ENCODE assay signal across 13 cellular contexts in the genomic region with DNA sequence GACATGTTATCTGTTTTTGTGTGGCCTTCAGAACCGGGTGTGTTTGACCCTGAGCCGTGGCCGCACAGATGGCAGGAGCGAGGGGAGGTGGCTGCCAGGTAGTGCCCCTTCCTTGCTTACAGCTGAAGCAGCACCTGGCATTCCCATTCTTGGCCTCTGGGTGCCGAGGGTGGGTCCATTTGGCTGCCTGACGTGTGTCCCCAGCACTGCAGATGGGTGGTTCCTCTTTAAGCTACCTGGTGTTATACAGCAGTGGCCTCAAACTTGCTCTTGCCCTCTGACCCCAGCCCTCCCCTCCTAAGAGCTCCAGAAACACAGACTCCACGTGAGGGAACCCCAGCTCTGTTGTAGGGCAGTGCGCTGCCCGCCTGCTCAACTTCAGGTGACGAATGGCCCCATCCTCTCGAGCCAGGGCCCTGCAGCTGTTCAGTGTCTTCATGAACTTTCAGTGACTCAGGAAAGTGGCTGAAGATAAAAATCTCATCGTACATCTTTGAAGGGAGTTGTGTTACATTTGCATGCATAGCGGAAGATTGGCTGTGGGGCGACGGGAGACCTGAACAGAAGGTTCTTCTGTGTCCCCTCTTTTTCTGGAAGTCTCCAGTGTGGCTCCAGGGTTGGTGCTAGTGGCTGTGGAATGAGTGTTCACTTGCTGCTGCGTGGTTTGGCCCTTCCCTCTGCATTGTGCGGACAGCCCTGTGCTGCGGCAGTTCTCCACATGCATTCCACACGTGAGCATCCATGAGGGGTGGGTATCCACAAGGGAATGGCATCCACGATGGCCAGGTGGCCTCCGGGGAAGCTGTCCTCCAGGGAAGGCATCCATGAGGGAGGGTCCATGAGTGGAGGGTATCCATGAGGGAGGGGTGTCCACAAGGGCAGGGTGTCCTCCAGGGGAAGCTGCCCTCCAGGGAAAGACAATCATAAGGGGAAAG.
DNase-seq lines count a peak whose midpoint lies in the region; ATAC-seq and TF ChIP-seq lines count a peak whose summit lies in the region.
"Had no signal": no experiment of that assay in that cellular context is flagged by ENCODE, and none has a peak within 500 bp of the region (broad histone marks: within the 10 kb centered on the region; RNA-seq: fewer than 3 reads in every experiment).

No MANE protein-coding gene starts in this region.

- H3K4me1 ChIP-seq in right cardiac atrium (ENCODE audit: control insufficient read depth, insufficient read depth, low read length) (peaks cover 40% of the 10 kb centered on the region), sigmoid colon (peaks cover 0 to 99% (median 97%) of the 10 kb centered on the region in 4 donors)
- H3K4me1 ChIP-seq: SJSA1 had no signal

- no peaks in the 10 kb centered on the region for H3K36me3 Mint-ChIP-seq in activated CD4-positive, alpha-beta memory T cell treated with anti-CD3 and anti-CD28 coated beads for 36 hours

- intact Hi-C loops in Right ventricle myocardium inferior (cut with DNase I): no loop called here
- intact Hi-C loops in left ventricle myocardium superior (cut with micrococcal nuclease): no loop called here
- intact Hi-C loops in right cardiac atrium (cut with DNase I): no loop called here
- intact Hi-C loops in sigmoid colon (cut with DNase I): no loop called here
- intact Hi-C loops in activated CD4-positive, alpha-beta memory T cell treated with anti-CD3 and anti-CD28 coated beads for 36 hours (cut with micrococcal nuclease): no loop called here

- no peak for TF ChIP-seq CTCF in sigmoid colon (IDR thresholded peaks at IDR 0.05)

- H3K4me3 ChIP-seq in right cardiac atrium (ENCODE audit: low read length): no peak overlapping the region
- H3K4me3 ChIP-seq in sigmoid colon: no peak overlapping the region
- H3K4me3 ChIP-seq: SJSA1, testis had no signal

- 84% methylated on average over 21 of the region's 21 CpGs for WGBS in right cardiac atrium
- 82 to 91% methylated on average over 21 of the region's 21 CpGs for WGBS in sigmoid colon, 2 donors

- POLR2A ChIA-PET in activated CD4-positive, alpha-beta memory T cell treated with anti-CD3 and anti-CD28 coated beads for 36 hours (lab: Charles Lee): no interaction called here

- CTCF ChIA-PET in activated CD4-positive, alpha-beta memory T cell treated with anti-CD3 and anti-CD28 coated beads for 36 hours (lab: Charles Lee): no interaction called here

- peak in 2 of 4 donors; percentile 46 to 59 for TF ChIP-seq EP300 in sigmoid colon (IDR thresholded peaks at IDR 0.05)

- TF ChIP-seq POLR2A in sigmoid colon (IDR thresholded peaks at IDR 0.05): no peak

- H3K27me3 ChIP-seq in right cardiac atrium (ENCODE audit: control insufficient read depth, insufficient read depth) (no peaks in the 10 kb centered on the region), sigmoid colon (no peaks in the 10 kb centered on the region)
- H3K27me3 ChIP-seq: SJSA1, testis had no signal

- no peaks in the 10 kb centered on the region for H3K27me3 Mint-ChIP-seq in activated CD4-positive, alpha-beta memory T cell treated with anti-CD3 and anti-CD28 coated beads for 36 hours

- no peaks in the 10 kb centered on the region for H3K9me3 Mint-ChIP-seq in activated CD4-positive, alpha-beta memory T cell treated with anti-CD3 and anti-CD28 coated beads for 36 hours

- H3K9me3 ChIP-seq in right cardiac atrium (ENCODE audit: control insufficient read depth, low read length) (no peaks in the 10 kb centered on the region), sigmoid colon (no peaks in the 10 kb centered on the region)
- H3K9me3 ChIP-seq: SJSA1, testis had no signal

- no peaks in the 10 kb centered on the region for H3K36me3 ChIP-seq in sigmoid colon
- H3K36me3 ChIP-seq: SJSA1 had no signal

- ATAC-seq in Right ventricle myocardium inferior (no peak), left ventricle myocardium superior (no peak), right cardiac atrium (no peak), SK-N-SH treated with all-trans-retinoic acid at 6 μM for 48 hours (no peak), HG02938 (IDR thresholded peaks at IDR 0.05; ENCODE audit: unreplicated experiment) (no peak)

- no peak overlapping the region for H3K27ac Mint-ChIP-seq in activated CD4-positive, alpha-beta memory T cell treated with anti-CD3 and anti-CD28 coated beads for 36 hours

- no peak overlapping the region for H3K4me3 Mint-ChIP-seq in activated CD4-positive, alpha-beta memory T cell treated with anti-CD3 and anti-CD28 coated beads for 36 hours

- DNase-seq in Right ventricle myocardium inferior (ENCODE audit: missing footprints) (peak; percentile 17), left ventricle myocardium superior (no peak), right cardiac atrium (peak in 2 of 3 donors; percentile 19 to 36), sigmoid colon (peak; percentile 81), T1000 (lab: John Stamatoyannopoulos, UW) (no peak)
- no peak for DNase-seq in activated CD4-positive, alpha-beta memory T cell treated with anti-CD3 and anti-CD28 coated beads for 36 hours
- DNase-seq: Kasumi-1, NCI-H1930, retina, testis had no signal

- H3K4me1 Mint-ChIP-seq in activated CD4-positive, alpha-beta memory T cell treated with anti-CD3 and anti-CD28 coated beads for 36 hours (ENCODE audit: low read depth): peaks cover 13% of the 10 kb centered on the region

- H3K27ac ChIP-seq in right cardiac atrium (ENCODE audit: low read length) (peak overlapping the region; percentile 64), sigmoid colon (peak overlapping the region; percentile 88 to 98 (median 96))
- H3K27ac ChIP-seq: SJSA1 had no signal

TF ChIP-seq in SK-N-SH treated with all-trans-retinoic acid at 6 μM for 48 hours, 23 proteins besides CTCF, POLR2A, EP300 and RAD21:
- TF ChIP-seq ZFP3 (CRISPR knock-in tag; IDR thresholded peaks at IDR 0.05) (no peak), SNAI2 (CRISPR knock-in tag; IDR thresholded peaks at IDR 0.05) (no peak)

Comparison
In these comparisons a context has a peak if more than half of its experiments do, and no peak if none do; other contexts are left out.
1. DNase-seq: peak in Right ventricle myocardium inferior (single experiment), right cardiac atrium (2 of 3) and sigmoid colon (single experiment); none in left ventricle myocardium superior (single experiment), T1000 (single experiment) and activated CD4-positive, alpha-beta memory T cell treated with anti-CD3 and anti-CD28 coated beads for 36 hours (single experiment).